ENCODE assay signal across 8 cellular contexts in genomic region chr4:6709230-6710114, GRCh38. TPM values are rescaled to one million over a fixed set of nuclear protein-coding genes. Genes with fewer than 3 reads are reported as not detected.
DNase-seq lines count a peak whose midpoint lies in the region; ATAC-seq, FAIRE-seq and TF ChIP-seq lines count a peak whose summit lies in the region.

Gene MRFAP1L1, minus strand, starts transcription at chr4:6709865. Its CDS starts 236 bp downstream, at chr4:6709629.

- CTCF ChIA-PET in CD8-positive, alpha-beta memory T cell (lab: Charles Lee) = interaction anchor here (0.7 to 29.4 kb wide), 13 partner anchors 9 to 361 kb away, joined by 3 to 369 read pairs (median 6); partner anchors contain the start of gene MRFAP1
- CTCF ChIA-PET in H1 (lab: Charles Lee; ENCODE audit: partially characterized antibody) = interaction anchor here (0.7 to 1.7 kb wide), 5 partner anchors 13 to 362 kb away, joined by 3 to 6 read pairs (median 4); partner anchors contain the start of gene S100P

- H2AK5ac ChIP-seq in H1 (ENCODE audit: low read depth, low read length) = no peak within 1 kb of the TSS; the same call in 1 of the 2 replicates

- TF ChIP-seq CTCF in GM20000 (IDR thresholded peaks at IDR 0.05; ENCODE audit: extremely low read depth, missing control alignments) = no peak
- no peak for TF ChIP-seq CTCF in H1 (IDR thresholded peaks at IDR 0.05; ENCODE audit: control extremely low read depth in 1 of 3, insufficient read depth in 1 of 3, low read depth in 1 of 3, low read length in 3 of 3)

- TF ChIP-seq RAD21 in H1 (IDR thresholded peaks at IDR 0.05 in 1 of 2, conservative IDR thresholded peaks at IDR 0.05 in 1 of 2; ENCODE audit: low read depth in 2 of 2, low read length in 2 of 2) = no peak

- H3K4me1 Mint-ChIP-seq in CD8-positive, alpha-beta memory T cell = peaks cover 57 to 64% (median 64%) of the 10 kb centered on the region in 3 donors
- peaks cover 39% of the 10 kb centered on the region for H3K4me1 Mint-ChIP-seq in memory B cell

- H3K4me3 Mint-ChIP-seq in CD8-positive, alpha-beta memory T cell = peak within 1 kb of the TSS; percentile 98 to 100 (median 99)
- peak within 1 kb of the TSS; percentile 96 for H3K4me3 Mint-ChIP-seq in memory B cell

- peak within 1 kb of the TSS; percentile 88 for H3K27ac ChIP-seq in CD8-positive, alpha-beta memory T cell (ENCODE audit: low read depth, low read length)
- peak within 1 kb of the TSS; percentile 79 for H3K27ac ChIP-seq in H1 (ENCODE audit: low read depth, low read length)

- H3K56ac ChIP-seq in H1 (replicated peaks; ENCODE audit: insufficient read length, low read depth, low read length) = peak within 1 kb of the TSS; percentile 83

- no peaks in the 10 kb centered on the region for H3K27me3 Mint-ChIP-seq in CD8-positive, alpha-beta memory T cell
- no peaks in the 10 kb centered on the region for H3K27me3 Mint-ChIP-seq in memory B cell

- H3K14ac ChIP-seq in H1 (ENCODE audit: insufficient read length) = no peak within 1 kb of the TSS

- peak; percentile 96 to 98 (median 97) for DNase-seq in CD8-positive, alpha-beta memory T cell
- peak; percentile 92 for DNase-seq in GM20000 (ENCODE audit: low spot score)
- peak; percentile 91 for DNase-seq in HTR-8/SVneo (ENCODE audit: insufficient read length, low spot score)
- DNase-seq in NOMO-1 treated with DMSO at 0.1 percent for 48 hours (lab: John Stamatoyannopoulos, UW; ENCODE audit: unreplicated experiment) = peak; percentile 98
- peak; percentile 83 to 89 (median 86) for DNase-seq in activated CD8-positive, alpha-beta memory T cell treated with anti-CD3 and anti-CD28 coated beads for 48 hours (ENCODE audit: low read depth in 2 of 3, low spot score in 2 of 3)
- DNase-seq in H1 (ENCODE audit: low read depth in 1 of 2, low spot score in 2 of 2) = peak; percentile 86 to 95
- peak; percentile 93 to 94 for DNase-seq in memory B cell (ENCODE audit: low spot score in 2 of 2)
- peak; percentile 94 for DNase-seq in stimulated activated CD8-positive, alpha-beta memory T cell treated with anti-CD3 and anti-CD28 coated beads, Interleukin-12 subunit alpha, Interleukin-12 subunit beta, amount 100 ng/mL, for 1 hour (ENCODE audit: low read depth)

- H3K79me2 ChIP-seq in H1 (ENCODE audit: control insufficient read depth in 1 of 2, insufficient read depth in 2 of 2, low read length in 2 of 2) = peaks cover 24 to 51% of the 10 kb centered on the region in 2 experiments

- POLR2A ChIA-PET in CD8-positive, alpha-beta memory T cell (lab: Charles Lee) = interaction anchor here (0.6 to 4.5 kb wide), 12 partner anchors 10 to 361 kb away, joined by 3 to 50 read pairs (median 4); partner anchors contain the start of genes GRPEL1, MRFAP1, S100P and TBC1D14
- POLR2A ChIA-PET in H1 (lab: Charles Lee; ENCODE audit: partially characterized antibody) = interaction anchor here (0.7 to 1.6 kb wide), 5 partner anchors 21 to 581 kb away, joined by 3 read pairs; a partner anchor contains a TSS

- peak within 1 kb of the TSS; percentile 76 for H4K8ac ChIP-seq in H1 (ENCODE audit: extremely low read depth, insufficient read depth, low read length)

- peak within 1 kb of the TSS; percentile 93 for H2AFZ ChIP-seq in H1 (ENCODE audit: low read length)

- TF ChIP-seq EP300 in H1 (IDR thresholded peaks at IDR 0.05; ENCODE audit: borderline replicate concordance in 1 of 2, low read depth in 2 of 2, low read length in 2 of 2) = no peak

- H3K9me3 ChIP-seq in CD8-positive, alpha-beta memory T cell (ENCODE audit: low read length) = no peaks in the 10 kb centered on the region
- no peaks in the 10 kb centered on the region for H3K9me3 ChIP-seq in H1 (ENCODE audit: insufficient read depth in 2 of 2, low read depth in 1 of 2, low read length in 1 of 2)

- peak within 1 kb of the TSS; percentile 1 for H3K4ac ChIP-seq in H1 (replicated peaks; ENCODE audit: insufficient read length, low read depth, low read length)

- H3K18ac ChIP-seq in H1 (ENCODE audit: extremely low read depth, low read length) = peak within 1 kb of the TSS; percentile 87

- peak within 1 kb of the TSS; percentile 88 for H3K4me3 ChIP-seq in CD8-positive, alpha-beta memory T cell (ENCODE audit: low read length)
- peak within 1 kb of the TSS; percentile 87 to 98 (median 90) for H3K4me3 ChIP-seq in H1 (ENCODE audit: extremely low read depth in 1 of 4, insufficient read depth in 2 of 4, low read depth in 3 of 4, low read length in 4 of 4)

- TF ChIP-seq POLR2A in H1 (IDR thresholded peaks at IDR 0.05; ENCODE audit: control extremely low read depth in 1 of 2, low read depth in 2 of 2, low read length in 2 of 2) = peak in 1 of 2 experiments; percentile 79; a peak in 2 of 3 replicates

- peak within 1 kb of the TSS; percentile 92 for H4K91ac ChIP-seq in H1 (replicated peaks; ENCODE audit: insufficient read length, low read length)

- H3K9me3 Mint-ChIP-seq in CD8-positive, alpha-beta memory T cell = no peaks in the 10 kb centered on the region
- peaks cover 2% of the 10 kb centered on the region for H3K9me3 Mint-ChIP-seq in memory B cell

- H3K27me3 ChIP-seq in CD8-positive, alpha-beta memory T cell (ENCODE audit: insufficient read depth, low read length, poor library complexity, severe bottlenecking) = no peaks in the 10 kb centered on the region
- no peaks in the 10 kb centered on the region; a peak in 1 of 7 replicates for H3K27me3 ChIP-seq in H1 (replicated peaks in 1 of 4; ENCODE audit: control insufficient read depth in 3 of 4, extremely low read depth in 1 of 4, insufficient read depth in 3 of 4, low read length in 3 of 4)

- peak; percentile 83 for FAIRE-seq in HTR-8/SVneo (lab: Jason Lieb, UNC)
- no peak for FAIRE-seq in H1 (lab: Jason Lieb, UNC)

- peak within 1 kb of the TSS; percentile 96 to 97 for H3K4me2 ChIP-seq in H1 (ENCODE audit: insufficient read depth in 1 of 2, low read depth in 2 of 2, low read length in 2 of 2)

- H2BK20ac ChIP-seq in H1 (ENCODE audit: low read length) = no peak within 1 kb of the TSS

- ATAC-seq in memory B cell (ENCODE audit: low read depth) = peak; percentile 75

- H3K9ac ChIP-seq in H1 (replicated peaks in 1 of 4; ENCODE audit: extremely low read depth in 1 of 4, low read depth in 3 of 4, low read length in 3 of 4) = peak within 1 kb of the TSS; percentile 79 to 97 (median 82)

- H4K5ac ChIP-seq in H1 (ENCODE audit: insufficient read length, low read depth, low read length) = peak within 1 kb of the TSS; percentile 92

- peaks cover 51% of the 10 kb centered on the region for H3K4me1 ChIP-seq in CD8-positive, alpha-beta memory T cell (ENCODE audit: insufficient read depth, low read length)
- peaks cover 0 to 18% (median 5%) of the 10 kb centered on the region in 4 experiments; a peak in 5 of 7 replicates for H3K4me1 ChIP-seq in H1 (replicated peaks in 1 of 4; ENCODE audit: control insufficient read depth in 3 of 4, insufficient read depth in 4 of 4, low read length in 3 of 4)

- H4K20me1 ChIP-seq in H1 (replicated peaks in 1 of 2; ENCODE audit: control insufficient read depth in 1 of 2, insufficient read depth in 2 of 2, low read length in 2 of 2) = peaks cover 0 to 7% of the 10 kb centered on the region in 2 experiments

- peaks cover 11 to 46% (median 22%) of the 10 kb centered on the region in 3 donors for H3K36me3 Mint-ChIP-seq in CD8-positive, alpha-beta memory T cell
- H3K36me3 Mint-ChIP-seq in memory B cell = peaks cover 25% of the 10 kb centered on the region

- peaks cover 15% of the 10 kb centered on the region for H3K36me3 ChIP-seq in CD8-positive, alpha-beta memory T cell (ENCODE audit: insufficient read depth, low read length)
- peaks cover 0 to 17% (median 0%) of the 10 kb centered on the region in 4 experiments; a peak in 2 of 8 replicates for H3K36me3 ChIP-seq in H1 (ENCODE audit: control insufficient read depth in 2 of 4, insufficient read depth in 4 of 4, low read length in 3 of 4)

- H3K27ac Mint-ChIP-seq in CD8-positive, alpha-beta memory T cell = peak within 1 kb of the TSS; percentile 93 to 100 (median 98)
- H3K27ac Mint-ChIP-seq in memory B cell = peak within 1 kb of the TSS; percentile 91

- 1% methylated on average over 72 of the region's 72 CpGs; no CpG with 5 or more reads in 1 of the 2 experiments for WGBS in H1 (ENCODE audit: extremely low coverage in 1 of 2, insufficient coverage in 1 of 2, insufficient read length in 1 of 2, insufficient replicate concordance in 2 of 2, low coverage in 1 of 2, low lambda C conversion rate in 2 of 2, missing lambda C conversion rate in 1 of 2), 2 experiments

- H3K23me2 ChIP-seq in H1 (ENCODE audit: low read depth, low read length) = peaks cover 14% of the 10 kb centered on the region

- peak within 1 kb of the TSS; percentile 79 for H2BK5ac ChIP-seq in H1 (ENCODE audit: low read depth, low read length)

- 0 out of 2 replicates have a peak within 1 kb of the TSS, but pooled peaks have one; percentile 52 for H2BK12ac ChIP-seq in H1 (ENCODE audit: low read depth, low read length)

- no peak within 1 kb of the TSS for H3K23ac ChIP-seq in H1 (ENCODE audit: insufficient read length)

- no peak within 1 kb of the TSS for H2BK120ac ChIP-seq in H1 (replicated peaks; ENCODE audit: low read depth, low read length)

- H2BK15ac ChIP-seq in H1 (ENCODE audit: low read length) = 0 out of 2 replicates have a peak within 1 kb of the TSS, but pooled peaks have one; percentile 65

- peaks cover 9% of the 10 kb centered on the region for H3K79me1 ChIP-seq in H1 (ENCODE audit: low read depth, low read length)

TF ChIP-seq in H1, 55 proteins besides CTCF, POLR2A, EP300 and RAD21 (continues in another document):
- TF ChIP-seq EZH2 (IDR thresholded peaks at IDR 0.05; ENCODE audit: low read depth, low read length, severe bottlenecking) = no peak
- no peak for TF ChIP-seq BACH1 (IDR thresholded peaks at IDR 0.05; ENCODE audit: low read length)
- TF ChIP-seq SAP30 (IDR thresholded peaks at IDR 0.05; ENCODE audit: insufficient read depth, insufficient replicate concordance, low read length) = peak; percentile 34
- no peak for TF ChIP-seq KDM1A (IDR thresholded peaks at IDR 0.05; ENCODE audit: borderline replicate concordance, low read length)
- TF ChIP-seq TAF1 (IDR thresholded peaks at IDR 0.05; ENCODE audit: low read depth, low read length) = peak; percentile 88
- TF ChIP-seq GABPA (IDR thresholded peaks at IDR 0.05; ENCODE audit: borderline replicate concordance, insufficient read depth, low read length) = no peak
- TF ChIP-seq POLR2AphosphoS5 (IDR thresholded peaks at IDR 0.05; ENCODE audit: low read depth, low read length) = peak; percentile 46

RNA-seq across cellular contexts. Expression of gene MRFAP1L1, which starts in this region (rescaled TPM):
- 10 to 100 TPM; 54.9 to 55.9 TPM for total RNA-seq in CD8-positive, alpha-beta memory T cell
- 142 TPM for polyA plus RNA-seq in CD8-positive, alpha-beta memory T cell
- total RNA-seq in H1 (2021; fragmentation: NEBNext Ultra II Directional; extraction: Animal tissue kit (Norgen Biotek cat#: 25700)) = 54.3 TPM in 2 replicates
- 21.3 and 26.8 TPM in 2 replicates for polyA plus RNA-seq in H1 (2011; rRNA removed)
- 74.6 TPM for polyA plus RNA-seq in H1 (2011; cell fraction: cytosol; rRNA removed)
- polyA plus RNA-seq in H1 (2011; cell fraction: nucleus; rRNA removed) = 16.7 TPM
- 53.6 to 74.9 TPM (median 57.3 TPM) in 4 replicates for polyA plus RNA-seq in H1 (2012, experiment 1 of 2)
- polyA plus RNA-seq in H1 (2012, experiment 2 of 2) = 9.4 TPM
- 38.8 TPM for polyA plus RNA-seq in H1 (2013, experiment 1 of 2)
- polyA plus RNA-seq in H1 (2013, experiment 2 of 2) = 41.0 TPM
- polyA minus RNA-seq in H1 (2011; rRNA and poly(A)+ RNA removed) = 9.8 and 12.3 TPM in 2 replicates
- polyA minus RNA-seq in H1 (2011; cell fraction: cytosol; rRNA and poly(A)+ RNA removed) = 15.9 TPM
- 11.4 TPM for polyA minus RNA-seq in H1 (2011; cell fraction: nucleus; rRNA and poly(A)+ RNA removed)

Comparison
In these comparisons a context has a peak if more than half of its experiments do, and no peak if none do; other contexts are left out.
1. Peak in every context shown above with its lines: DNase-seq, ATAC-seq, H3K4me3 ChIP-seq and H3K27ac ChIP-seq.